In genomic region chr4:2103127-2103842, GRCh38 we compare ENCODE assay signal across 8 cellular contexts. TPM values are rescaled to one million over a fixed set of nuclear protein-coding genes. Genes with fewer than 3 reads are reported as not detected.
"Had no signal": no experiment of that assay in that cellular context is flagged by ENCODE, and none has a peak within 500 bp of the region (broad histone marks: within the 10 kb centered on the region; RNA-seq: fewer than 3 reads in every experiment).

No MANE protein-coding gene starts in this region.

- FAIRE-seq: H1, H54, HTR-8/SVneo had no signal

- H3K4me2 ChIP-seq: GM23338 had no signal

- H3K27ac Mint-ChIP-seq: GM23338, H9 had no signal

- H3K4me3 Mint-ChIP-seq: GM23338, H9 had no signal

- H3K4me3 ChIP-seq: GM23338 had no signal

- ATAC-seq: GM23338 had no signal

- H2AFZ ChIP-seq: GM23338 had no signal

- DNase-seq: H9, HCEC 1CT had no signal

- H3K4me1 Mint-ChIP-seq: GM23338, H9 had no signal

RNA-seq across cellular contexts. Expression of gene NAT8L, which starts 44.2 kb away (rescaled TPM):
- total RNA-seq: HT-29 had no signal
- polyA plus RNA-seq: IgD-negative memory B cell had no signal
